ENCODE assay signal across 8 cellular contexts in genomic region chr16:86740817-86741799, GRCh38.
DNase-seq lines count a peak whose midpoint lies in the region; ATAC-seq, FAIRE-seq and TF ChIP-seq lines count a peak whose summit lies in the region.

No MANE protein-coding gene starts in this region.

- no peaks in the 10 kb centered on the region for H3K27me3 ChIP-seq in right lobe of liver

- peak; percentile 60 for FAIRE-seq in HTR-8/SVneo (lab: Jason Lieb, UNC)

- no peaks in the 10 kb centered on the region for H3K4me1 ChIP-seq in right lobe of liver

- intact Hi-C loops in right lobe of liver (cut with DNase I): no loop called here

- TF ChIP-seq POLR2A in right lobe of liver (IDR thresholded peaks at IDR 0.05): no peak

- peak; percentile 45 to 87 (median 58) for ATAC-seq in right lobe of liver
- no peak for ATAC-seq in GM19324 (IDR thresholded peaks at IDR 0.05; ENCODE audit: low FRiP score, unreplicated experiment)

- no peak overlapping the region for H3K4me3 ChIP-seq in right lobe of liver

- H3K9me3 ChIP-seq in right lobe of liver: no peaks in the 10 kb centered on the region

- no peak for TF ChIP-seq CTCF in right lobe of liver (IDR thresholded peaks at IDR 0.05)
- TF ChIP-seq CTCF in GM20000 (IDR thresholded peaks at IDR 0.05; ENCODE audit: extremely low read depth, missing control alignments): no peak

- H3K27ac ChIP-seq in right lobe of liver: peak overlapping the region; percentile 24 to 63 (median 31)

- no peaks in the 10 kb centered on the region for H3K36me3 ChIP-seq in right lobe of liver

- 21% methylated on average over 24 of the region's 37 CpGs for WGBS in right lobe of liver (ENCODE audit: insufficient coverage, low coverage, low lambda C conversion rate, missing lambda C conversion rate)

- DNase-seq in A172 (ENCODE audit: low spot score) (peak; percentile 97), HTR-8/SVneo (ENCODE audit: insufficient read length, low spot score) (peak; percentile 89), cerebellar cortex (ENCODE audit: low spot score) (peak; percentile 81), right lobe of liver (peak in 1 of 3 donors; percentile 38), DMS53 (lab: John Stamatoyannopoulos, UW) (no peak), NCI-H2081 (lab: John Stamatoyannopoulos, UW) (no peak), GM20000 (ENCODE audit: low spot score) (no peak)

Comparison
In these comparisons a context has a peak if more than half of its experiments do, and no peak if none do; other contexts are left out.
1. DNase-seq: peak in A172 (single experiment), HTR-8/SVneo (single experiment) and cerebellar cortex (single experiment); none in DMS53 (single experiment), NCI-H2081 (0 of 2) and GM20000 (single experiment).